26 cellular contexts compared by ENCODE assay signal in the genomic region with DNA sequence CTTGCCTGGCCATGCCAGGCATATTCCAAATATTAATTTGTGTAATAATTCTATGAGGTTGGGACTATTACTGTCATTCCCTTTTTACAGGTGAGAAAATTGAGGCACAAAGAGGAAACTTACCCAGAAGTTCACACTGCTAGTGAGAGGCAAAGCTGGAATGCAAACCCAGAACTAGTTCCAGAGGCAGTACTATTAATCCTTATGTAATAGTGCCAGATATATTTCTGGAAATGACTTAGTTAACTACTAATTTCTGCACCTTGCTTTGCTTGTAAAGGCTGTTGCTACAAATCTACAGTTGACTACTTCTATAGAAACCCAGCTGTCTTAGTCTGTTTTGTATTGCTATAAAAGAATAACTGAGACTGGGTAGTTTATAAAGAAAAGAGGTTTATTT. TPM values are rescaled to one million over a fixed set of nuclear protein-coding genes. Genes with fewer than 3 reads are reported as not detected.
DNase-seq lines count a peak whose midpoint lies in the region; ATAC-seq, FAIRE-seq and TF ChIP-seq lines count a peak whose summit lies in the region.
"Had no signal": no experiment of that assay in that cellular context is flagged by ENCODE, and none has a peak within 500 bp of the region (broad histone marks: within the 10 kb centered on the region; RNA-seq: fewer than 3 reads in every experiment).

No MANE protein-coding gene starts in this region.

- intact Hi-C loops in HepG2 (cut with micrococcal nuclease; ENCODE audit: unreplicated experiment) (no loop called here), right lobe of liver (cut with DNase I) (no loop called here)

- peaks cover 14% of the 10 kb centered on the region for H3K36me3 Mint-ChIP-seq in effector memory CD8-positive, alpha-beta T cell (ENCODE audit: insufficient read depth)

- H3K4me3 Mint-ChIP-seq in effector memory CD8-positive, alpha-beta T cell, result no peak overlapping the region
- H3K4me3 Mint-ChIP-seq: CD14-positive monocyte; CD8-positive, alpha-beta memory T cell; H9 had no signal

- H3K4me2 ChIP-seq in HepG2 (ENCODE audit: low read depth, low read length), result no peak overlapping the region
- H3K4me2 ChIP-seq: A549; BLaER1 treated with 17β-estradiol and CSF1 and Interleukin-3, amounts not matched to agents 10 nM and 100 nM had no signal

- ATAC-seq in HepG2, result no peak
- ATAC-seq in right lobe of liver, result no peak
- ATAC-seq in HG03469 (IDR thresholded peaks at IDR 0.05; ENCODE audit: unreplicated experiment), result no peak
- ATAC-seq in effector memory CD8-positive, alpha-beta T cell (replicated peaks), result no peak
- ATAC-seq: A549, HCT116 had no signal

- no peaks in the 10 kb centered on the region for H3K79me2 ChIP-seq in HepG2 (ENCODE audit: insufficient read depth, low read length)

- no peak for TF ChIP-seq POLR2A in HepG2 (IDR thresholded peaks at IDR 0.05; ENCODE audit: insufficient read depth in 1 of 2, low read depth in 2 of 2, low read length in 2 of 2)
- no peak for TF ChIP-seq POLR2A in right lobe of liver (IDR thresholded peaks at IDR 0.05)

- H3K27me3 ChIP-seq in HepG2 (ENCODE audit: control insufficient read depth in 1 of 2, insufficient read depth in 2 of 2, low read length in 2 of 2) (no peaks in the 10 kb centered on the region), right lobe of liver (no peaks in the 10 kb centered on the region), neutrophil (no peaks in the 10 kb centered on the region), skeletal muscle tissue (ENCODE audit: control insufficient read depth in 3 of 3, insufficient read depth in 3 of 3, low read length in 3 of 3) (no peaks in the 10 kb centered on the region)
- H3K27me3 ChIP-seq: BE2C; BLaER1 treated with 17β-estradiol and CSF1 and Interleukin-3, amounts not matched to agents 10 nM and 100 nM had no signal

- H3K4me1 ChIP-seq in HepG2 (ENCODE audit: insufficient read depth, low read length), result peaks cover 55% of the 10 kb centered on the region
- H3K4me1 ChIP-seq in right lobe of liver, result peaks cover 0 to 5% (median 2%) of the 10 kb centered on the region in 4 donors
- H3K4me1 ChIP-seq in neutrophil (ENCODE audit: control insufficient read depth in 1 of 2, insufficient read depth in 1 of 2, low read depth in 1 of 2, low read length in 1 of 2), result peaks cover 33 to 40% of the 10 kb centered on the region in 2 experiments
- peaks cover 2 to 13% (median 8%) of the 10 kb centered on the region in 3 donors for H3K4me1 ChIP-seq in skeletal muscle tissue (ENCODE audit: control insufficient read depth in 3 of 3, insufficient read depth in 3 of 3, low read length in 3 of 3)
- H3K4me1 ChIP-seq: BE2C had no signal

- no peak for TF ChIP-seq EP300 in HepG2 (IDR thresholded peaks at IDR 0.05; ENCODE audit: low read depth in 2 of 2, low read length in 2 of 2)
- no peak for TF ChIP-seq EP300 in HepG2 (CRISPR knock-in tag; IDR thresholded peaks at IDR 0.05; ENCODE audit: borderline replicate concordance)

- H3K9me3 ChIP-seq in HepG2 (ENCODE audit: low read length) (no peaks in the 10 kb centered on the region), right lobe of liver (no peaks in the 10 kb centered on the region), neutrophil (no peaks in the 10 kb centered on the region), skeletal muscle tissue (ENCODE audit: control insufficient read depth in 3 of 3, low read length in 3 of 3) (no peaks in the 10 kb centered on the region)
- H3K9me3 ChIP-seq: A549, BE2C had no signal

- H3K4me1 Mint-ChIP-seq in effector memory CD8-positive, alpha-beta T cell (ENCODE audit: low read depth in 2 of 2), result peaks cover 12 to 13% of the 10 kb centered on the region in 2 donors

- DNase-seq in HepG2 (ENCODE audit: low spot score) (no peak), right lobe of liver (no peak)
- no peak for DNase-seq in effector memory CD8-positive, alpha-beta T cell
- DNase-seq: 8988T; ACHN; AML-193; BE2C; CD4-positive, alpha-beta T cell; CD8-positive, alpha-beta memory T cell; DMS 273 treated with DMSO at 0.1 percent for 48 hours; DMS79; EL; GDM1; GM23248; H9 had no signal

- H3K36me3 ChIP-seq in HepG2 (replicated peaks in 1 of 2; ENCODE audit: control insufficient read depth in 1 of 2, insufficient read depth in 2 of 2, low read length in 2 of 2), result no peaks in the 10 kb centered on the region
- H3K36me3 ChIP-seq in right lobe of liver, result no peaks in the 10 kb centered on the region
- no peaks in the 10 kb centered on the region for H3K36me3 ChIP-seq in neutrophil
- H3K36me3 ChIP-seq in skeletal muscle tissue (ENCODE audit: control insufficient read depth in 3 of 3, insufficient read depth in 3 of 3, low read length in 3 of 3), result no peaks in the 10 kb centered on the region
- H3K36me3 ChIP-seq: BE2C had no signal

- BruUV-seq in HepG2 (replicated peaks; lab: Mats Ljungman, UMichigan), result no TSS peak

- H3K27ac ChIP-seq in HepG2 (ENCODE audit: extremely low read length, insufficient read depth, low read length) (no peak overlapping the region), right lobe of liver (no peak overlapping the region), neutrophil (peak overlapping the region; percentile 42), skeletal muscle tissue (ENCODE audit: low read depth, low read length) (peak overlapping the region; percentile 85)
- H3K27ac ChIP-seq: A549; BLaER1 treated with 17β-estradiol and CSF1 and Interleukin-3, amounts not matched to agents 10 nM and 100 nM; GM23248 had no signal

- CTCF ChIA-PET in HepG2 (lab: Yijun Ruan, JAX; ENCODE audit: low intra/inter-chr PET ratio, low total read pairs), result no interaction called here

- H3K27me3 Mint-ChIP-seq in effector memory CD8-positive, alpha-beta T cell, result no peaks in the 10 kb centered on the region
- H3K27me3 Mint-ChIP-seq: CD4-positive, alpha-beta T cell; CD8-positive, alpha-beta memory T cell had no signal

- no peaks in the 10 kb centered on the region for H3K9me3 Mint-ChIP-seq in effector memory CD8-positive, alpha-beta T cell
- H3K9me3 Mint-ChIP-seq: CD14-positive monocyte; CD4-positive, alpha-beta T cell; CD8-positive, alpha-beta memory T cell; H9 had no signal

- TF ChIP-seq CTCF in HepG2 (CRISPR knock-in tag; IDR thresholded peaks at IDR 0.05) (no peak), right lobe of liver (IDR thresholded peaks at IDR 0.05) (no peak), neutrophil (IDR thresholded peaks at IDR 0.05) (no peak)

- H3K4me3 ChIP-seq in HepG2 (replicated peaks in 1 of 3; ENCODE audit: insufficient read depth in 1 of 3, low read depth in 2 of 3, low read length in 3 of 3) (no peak overlapping the region), right lobe of liver (no peak overlapping the region), neutrophil (ENCODE audit: low read depth in 1 of 2, low read length in 1 of 2) (no peak overlapping the region), skeletal muscle tissue (ENCODE audit: low read length in 3 of 3) (no peak overlapping the region)
- H3K4me3 ChIP-seq: A549; BLaER1 treated with 17β-estradiol and CSF1 and Interleukin-3, amounts not matched to agents 10 nM and 100 nM; GM23248 had no signal

- no peaks in the 10 kb centered on the region for H4K20me1 ChIP-seq in HepG2 (ENCODE audit: insufficient read depth, low read length)
- H4K20me1 ChIP-seq: BLaER1 treated with 17β-estradiol and CSF1 and Interleukin-3, amounts not matched to agents 10 nM and 100 nM had no signal

- H3K27ac Mint-ChIP-seq in effector memory CD8-positive, alpha-beta T cell, result no peak overlapping the region
- H3K27ac Mint-ChIP-seq: CD14-positive monocyte; CD4-positive, alpha-beta T cell; H9 had no signal

- FAIRE-seq in HepG2 (lab: Jason Lieb, UNC), result no peak
- FAIRE-seq: A549, D721Med, GM12891, GM18507, GM19239 had no signal

- H2AFZ ChIP-seq in HepG2 (ENCODE audit: low read length), result no peak overlapping the region
- H2AFZ ChIP-seq: GM23248 had no signal

- POLR2A ChIA-PET in HepG2 (lab: Yijun Ruan, JAX), result interaction anchor here (1.1 kb wide), 1 partner anchor 147 kb away, joined by 3 read pairs; a partner anchor contains a TSS

- H3K9ac ChIP-seq in HepG2 (ENCODE audit: insufficient read depth, low read depth, low read length), result no peak overlapping the region
- H3K9ac ChIP-seq in skeletal muscle tissue (ENCODE audit: low read depth in 1 of 3, low read length in 3 of 3), result peak overlapping the region in 2 of 3 donors; percentile 0 to 45
- H3K9ac ChIP-seq: BLaER1 treated with 17β-estradiol and CSF1 and Interleukin-3, amounts not matched to agents 10 nM and 100 nM; GM23248 had no signal

- TF ChIP-seq RAD21 in HepG2 (CRISPR knock-in tag; IDR thresholded peaks at IDR 0.05), result no peak

- in situ Hi-C loops in HepG2 (cut with HindIII; ENCODE audit: extremely low pct_ligation_motif_present, low pct_unique_long_range_greater_than_20kb), result no loop called here

RNA-seq across cellular contexts. Expression of a gene that starts 5.3 kb away (rescaled TPM):
- 92.1 and 109 TPM in 2 replicates for total RNA-seq in HepG2 (2016; rRNA removed; fragmentation: Illumina TruSeq; extraction: Trizol)
- 30.7 and 32.1 TPM in 2 replicates for total RNA-seq in HepG2 (2016; cell fraction: cytosol; rRNA removed; fragmentation: Illumina TruSeq; extraction: Trizol; ENCODE audit: low read depth)
- total RNA-seq in HepG2 (2016; cell fraction: insoluble cytoplasmic fraction; rRNA removed; fragmentation: Illumina TruSeq; extraction: Trizol), result 93.7 and 102 TPM in 2 replicates
- 40.1 and 45.4 TPM in 2 replicates for total RNA-seq in HepG2 (2016; cell fraction: membrane; rRNA removed; fragmentation: Illumina TruSeq; extraction: Trizol)
- 117 and 122 TPM in 2 replicates for total RNA-seq in HepG2 (2016; cell fraction: nucleus; rRNA removed; fragmentation: Illumina TruSeq; extraction: Trizol)
- 37.3 and 43.8 TPM in 2 replicates for polyA plus RNA-seq in HepG2 (2011; rRNA removed)
- 20.7 and 26.9 TPM in 2 replicates for polyA plus RNA-seq in HepG2 (2011; cell fraction: cytosol; rRNA removed)
- 67.5 and 77.8 TPM in 2 replicates for polyA plus RNA-seq in HepG2 (2011; cell fraction: nucleus; rRNA removed)
- 46.4 and 55.2 TPM in 2 replicates for polyA plus RNA-seq in HepG2 (2012)
- polyA plus RNA-seq in HepG2 (2016; cell fraction: cytosol; fragmentation: Illumina TruSeq; extraction: Trizol; ENCODE audit: low read depth), result 12.3 and 18.6 TPM in 2 replicates
- 85.8 and 89.0 TPM in 2 replicates for polyA plus RNA-seq in HepG2 (2016; cell fraction: insoluble cytoplasmic fraction; fragmentation: Illumina TruSeq; extraction: Trizol; ENCODE audit: low read depth)
- polyA plus RNA-seq in HepG2 (2016; cell fraction: membrane; fragmentation: Illumina TruSeq; extraction: Trizol; ENCODE audit: low read depth), result 27.6 and 32.5 TPM in 2 replicates
- 97.6 and 113 TPM in 2 replicates for polyA plus RNA-seq in HepG2 (2016; cell fraction: nucleus; fragmentation: Illumina TruSeq; extraction: Trizol; ENCODE audit: insufficient read depth, low read depth)
- 26.0 and 106 TPM in 2 replicates for polyA minus RNA-seq in HepG2 (2011; rRNA and poly(A)+ RNA removed; ENCODE audit: low replicate concordance)
- polyA minus RNA-seq in HepG2 (2011; cell fraction: cytosol; rRNA and poly(A)+ RNA removed), result 21.5 and 23.9 TPM in 2 replicates
- 213 and 290 TPM in 2 replicates for polyA minus RNA-seq in HepG2 (2011; cell fraction: nucleus; rRNA and poly(A)+ RNA removed)
- 10 to 100 TPM; 50.2 to 85.4 (median 66.3) TPM for total RNA-seq in right lobe of liver
- total RNA-seq in skeletal muscle tissue, result 62.6 TPM

RNA-seq across cellular contexts. Expression of a gene that starts 38.8 kb away (rescaled TPM):
- 159 and 209 TPM in 2 replicates for total RNA-seq in HepG2 (2016; rRNA removed; fragmentation: Illumina TruSeq; extraction: Trizol)
- 56.0 and 58.0 TPM in 2 replicates for total RNA-seq in HepG2 (2016; cell fraction: cytosol; rRNA removed; fragmentation: Illumina TruSeq; extraction: Trizol; ENCODE audit: low read depth)
- 164 and 215 TPM in 2 replicates for total RNA-seq in HepG2 (2016; cell fraction: insoluble cytoplasmic fraction; rRNA removed; fragmentation: Illumina TruSeq; extraction: Trizol)
- 60.5 and 64.6 TPM in 2 replicates for total RNA-seq in HepG2 (2016; cell fraction: membrane; rRNA removed; fragmentation: Illumina TruSeq; extraction: Trizol)
- 55.8 and 67.5 TPM in 2 replicates for total RNA-seq in HepG2 (2016; cell fraction: nucleus; rRNA removed; fragmentation: Illumina TruSeq; extraction: Trizol)
- polyA plus RNA-seq in HepG2 (2011; rRNA removed), result 34.2 and 50.7 TPM in 2 replicates
- 25.8 and 33.0 TPM in 2 replicates for polyA plus RNA-seq in HepG2 (2011; cell fraction: cytosol; rRNA removed)
- polyA plus RNA-seq in HepG2 (2011; cell fraction: nucleus; rRNA removed), result 5.1 and 8.3 TPM in 2 replicates
- 55.8 and 87.1 TPM in 2 replicates for polyA plus RNA-seq in HepG2 (2012)
- polyA plus RNA-seq in HepG2 (2016; cell fraction: cytosol; fragmentation: Illumina TruSeq; extraction: Trizol; ENCODE audit: low read depth), result 51.9 and 59.2 TPM in 2 replicates
- polyA plus RNA-seq in HepG2 (2016; cell fraction: insoluble cytoplasmic fraction; fragmentation: Illumina TruSeq; extraction: Trizol; ENCODE audit: low read depth), result 176 and 191 TPM in 2 replicates
- 52.6 and 60.1 TPM in 2 replicates for polyA plus RNA-seq in HepG2 (2016; cell fraction: membrane; fragmentation: Illumina TruSeq; extraction: Trizol; ENCODE audit: low read depth)
- polyA plus RNA-seq in HepG2 (2016; cell fraction: nucleus; fragmentation: Illumina TruSeq; extraction: Trizol; ENCODE audit: insufficient read depth, low read depth), result 76.4 and 93.0 TPM in 2 replicates
- polyA minus RNA-seq in HepG2 (2011; rRNA and poly(A)+ RNA removed; ENCODE audit: low replicate concordance), result 3.1 and 3.5 TPM in 2 replicates
- polyA minus RNA-seq in HepG2 (2011; cell fraction: cytosol; rRNA and poly(A)+ RNA removed), result 7.5 and 14.3 TPM in 2 replicates
- 5.8 and 7.6 TPM in 2 replicates for polyA minus RNA-seq in HepG2 (2011; cell fraction: nucleus; rRNA and poly(A)+ RNA removed)
- 10 to 100 TPM; 44.5 to 63.9 (median 48.7) TPM for total RNA-seq in right lobe of liver
- 87.7 TPM for total RNA-seq in skeletal muscle tissue

RNA-seq across cellular contexts. Expression of a gene that starts 39.1 kb away (rescaled TPM):
- total RNA-seq in HepG2 (2016; rRNA removed; fragmentation: Illumina TruSeq; extraction: Trizol) (13.9 and 21.5 TPM in 2 replicates), right lobe of liver (10 to 100 TPM in 3 of 6 experiments, 1 to 10 TPM in 3; 5.5 to 14.0 (median 10.3) TPM), skeletal muscle tissue (16.7 TPM)
- 10.8 and 15.2 TPM in 2 replicates for total RNA-seq in HepG2 (2016; cell fraction: cytosol; rRNA removed; fragmentation: Illumina TruSeq; extraction: Trizol; ENCODE audit: low read depth)
- total RNA-seq in HepG2 (2016; cell fraction: insoluble cytoplasmic fraction; rRNA removed; fragmentation: Illumina TruSeq; extraction: Trizol), result 12.3 and 19.7 TPM in 2 replicates
- total RNA-seq in HepG2 (2016; cell fraction: membrane; rRNA removed; fragmentation: Illumina TruSeq; extraction: Trizol), result 6.7 and 8.6 TPM in 2 replicates
- total RNA-seq in HepG2 (2016; cell fraction: nucleus; rRNA removed; fragmentation: Illumina TruSeq; extraction: Trizol), result 21.7 and 22.1 TPM in 2 replicates
- 4.2 and 4.7 TPM in 2 replicates for polyA plus RNA-seq in HepG2 (2011; rRNA removed)
- polyA plus RNA-seq in HepG2 (2011; cell fraction: cytosol; rRNA removed), result 1.4 and 1.9 TPM in 2 replicates
- 5.6 and 7.8 TPM in 2 replicates for polyA plus RNA-seq in HepG2 (2011; cell fraction: nucleus; rRNA removed)
- 4.6 and 5.7 TPM in 2 replicates for polyA plus RNA-seq in HepG2 (2012)
- 0.23 and 0.41 TPM in 2 replicates for polyA plus RNA-seq in HepG2 (2016; cell fraction: cytosol; fragmentation: Illumina TruSeq; extraction: Trizol; ENCODE audit: low read depth)
- 6.3 and 6.9 TPM in 2 replicates for polyA plus RNA-seq in HepG2 (2016; cell fraction: insoluble cytoplasmic fraction; fragmentation: Illumina TruSeq; extraction: Trizol; ENCODE audit: low read depth)
- polyA plus RNA-seq in HepG2 (2016; cell fraction: membrane; fragmentation: Illumina TruSeq; extraction: Trizol; ENCODE audit: low read depth), result 1.8 TPM in 2 replicates
- polyA plus RNA-seq in HepG2 (2016; cell fraction: nucleus; fragmentation: Illumina TruSeq; extraction: Trizol; ENCODE audit: insufficient read depth, low read depth), result 14.7 and 15.8 TPM in 2 replicates
- polyA minus RNA-seq in HepG2 (2011; rRNA and poly(A)+ RNA removed; ENCODE audit: low replicate concordance), result 7.4 and 8.7 TPM in 2 replicates
- polyA minus RNA-seq in HepG2 (2011; cell fraction: cytosol; rRNA and poly(A)+ RNA removed), result 4.7 and 4.9 TPM in 2 replicates
- polyA minus RNA-seq in HepG2 (2011; cell fraction: nucleus; rRNA and poly(A)+ RNA removed), result 58.8 and 59.6 TPM in 2 replicates

Comparison
In these comparisons a context has a peak if more than half of its experiments do, and no peak if none do; other contexts are left out.
1. H3K27ac ChIP-seq: peak in neutrophil (single experiment) and skeletal muscle tissue (single experiment); none in HepG2 (single experiment) and right lobe of liver (0 of 3).